ENCODE assay signal across 23 cellular contexts in the genomic region with DNA sequence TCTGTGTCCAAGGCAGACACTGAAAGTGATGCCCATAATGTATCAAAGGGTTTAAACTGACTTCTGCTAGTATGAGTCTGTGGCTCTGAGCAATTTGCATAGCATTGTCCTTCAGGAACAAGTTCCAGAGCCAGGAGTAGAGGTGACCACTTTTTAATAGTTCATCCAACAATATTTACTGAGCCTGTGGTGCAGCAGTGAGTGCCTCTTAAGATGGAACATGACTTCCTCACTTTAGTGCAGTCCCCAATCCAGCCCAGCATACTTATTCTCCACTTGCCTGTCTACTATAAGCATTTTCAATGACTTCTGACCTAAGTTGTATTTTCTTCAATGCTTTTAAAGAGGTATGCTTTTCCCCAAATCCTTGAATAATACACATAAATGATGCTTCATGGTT.
DNase-seq lines count a peak whose midpoint lies in the region; ATAC-seq and TF ChIP-seq lines count a peak whose summit lies in the region.
"Had no signal": no experiment of that assay in that cellular context is flagged by ENCODE, and none has a peak within 500 bp of the region (broad histone marks: within the 10 kb centered on the region; RNA-seq: fewer than 3 reads in every experiment).

No MANE protein-coding gene starts in this region.

- H3K36me3 ChIP-seq in left lung (no peaks in the 10 kb centered on the region), upper lobe of right lung (no peaks in the 10 kb centered on the region), transverse colon (no peaks in the 10 kb centered on the region)
- H3K36me3 ChIP-seq: BE2C, BLaER1 had no signal

- in situ Hi-C loops in transverse colon (cut with MboI; ENCODE audit: low pct_ligation_motif_present in 1 of 4, low pct_unique_long_range_greater_than_20kb in 1 of 4, low sequenced_read_pairs in 3 of 4) = no loop called here

- peak; percentile 61 for ATAC-seq in left lung
- ATAC-seq in upper lobe of right lung = peak; percentile 34

- intact Hi-C loops in left lung (cut with DNase I) = no loop called here
- intact Hi-C loops in upper lobe of right lung (cut with DNase I) = no loop called here
- intact Hi-C loops in transverse colon (cut with DNase I; ENCODE audit: low total_unique reads) = no loop called here

- H3K27me3 ChIP-seq in left lung (no peaks in the 10 kb centered on the region), upper lobe of right lung (no peaks in the 10 kb centered on the region), transverse colon (no peaks in the 10 kb centered on the region)
- H3K27me3 ChIP-seq: BE2C, BLaER1 had no signal

- H3K9me3 ChIP-seq in left lung = no peaks in the 10 kb centered on the region
- H3K9me3 ChIP-seq in upper lobe of right lung = no peaks in the 10 kb centered on the region
- H3K9me3 ChIP-seq in transverse colon = no peaks in the 10 kb centered on the region
- H3K9me3 ChIP-seq: BE2C, BLaER1 had no signal

- H3K4me3 ChIP-seq in left lung (no peak overlapping the region), upper lobe of right lung (no peak overlapping the region), transverse colon (no peak overlapping the region)
- H3K4me3 ChIP-seq: BLaER1 had no signal

- DNase-seq in NCI-H510A treated with DMSO at 0.1 percent for 48 hours (lab: John Stamatoyannopoulos, UW) (peak; percentile 9), NCI-H510A (lab: John Stamatoyannopoulos, UW) (no peak), DMS79 treated with DMSO at 0.1 percent for 48 hours (lab: John Stamatoyannopoulos, UW) (peak; percentile 79), left lung (no peak), upper lobe of right lung (no peak), NCI-H2196 (lab: John Stamatoyannopoulos, UW; ENCODE audit: unreplicated experiment) (no peak), transverse colon (no peak), GM03348 (ENCODE audit: low spot score) (no peak)
- DNase-seq: 8988T; ACHN; BE2C; C1 segment of cervical spinal cord; CD4-positive, alpha-beta memory T cell; CD4-positive, CD25-positive, alpha-beta regulatory T cell; CD8-positive, alpha-beta memory T cell; COR-L47; DMS 273 treated with DMSO at 0.1 percent for 48 hours; DMS153; DMS53; DND-41; EL; GDM1 had no signal

- no peak for TF ChIP-seq EP300 in transverse colon (IDR thresholded peaks at IDR 0.05; ENCODE audit: low read depth)

- no peak for TF ChIP-seq POLR2A in transverse colon (IDR thresholded peaks at IDR 0.05)

- H3K27ac ChIP-seq in left lung = no peak overlapping the region
- no peak overlapping the region for H3K27ac ChIP-seq in upper lobe of right lung
- no peak overlapping the region for H3K27ac ChIP-seq in transverse colon
- H3K27ac ChIP-seq: BLaER1 had no signal

- TF ChIP-seq CTCF in left lung (IDR thresholded peaks at IDR 0.05) (no peak), upper lobe of right lung (IDR thresholded peaks at IDR 0.05) (no peak), transverse colon (IDR thresholded peaks at IDR 0.05) (no peak)

- H3K4me1 ChIP-seq in left lung = peaks cover 2 to 3% of the 10 kb centered on the region in 2 donors
- peaks cover 4% of the 10 kb centered on the region for H3K4me1 ChIP-seq in upper lobe of right lung
- peaks cover 0 to 3% (median 0%) of the 10 kb centered on the region in 4 donors for H3K4me1 ChIP-seq in transverse colon
- H3K4me1 ChIP-seq: BE2C had no signal

Comparison
In these comparisons a context has a peak if more than half of its experiments do, and no peak if none do; other contexts are left out.
1. DNase-seq: peak in NCI-H510A treated with DMSO at 0.1 percent for 48 hours (single experiment) and DMS79 treated with DMSO at 0.1 percent for 48 hours (single experiment); none in NCI-H510A (single experiment), left lung (0 of 2), upper lobe of right lung (single experiment), NCI-H2196 (single experiment), transverse colon (single experiment) and GM03348 (single experiment).